18 cellular contexts compared by ENCODE assay signal in genomic region chr22:45615364-45615763, GRCh38. TPM values are rescaled to one million over a fixed set of nuclear protein-coding genes. Genes with fewer than 3 reads are reported as not detected.
DNase-seq lines count a peak whose midpoint lies in the region; ATAC-seq, FAIRE-seq and TF ChIP-seq lines count a peak whose summit lies in the region.
"Had no signal": no experiment of that assay in that cellular context is flagged by ENCODE, and none has a peak within 500 bp of the region (broad histone marks: within the 10 kb centered on the region; RNA-seq: fewer than 3 reads in every experiment).

No MANE protein-coding gene starts in this region.

- no peaks in the 10 kb centered on the region for H3K9me3 Mint-ChIP-seq in T-cell

- in situ Hi-C loops in Caki2 (cut with HindIII; ENCODE audit: low pct_unique_long_range_greater_than_20kb, low sequenced_read_pairs): no loop called here

- no peak overlapping the region for H3K4me3 Mint-ChIP-seq in T-cell

- H3K4me2 ChIP-seq in A549: no peak overlapping the region
- H3K4me2 ChIP-seq: BLaER1 had no signal

- H3K4me3 ChIP-seq in A549: no peak overlapping the region
- H3K4me3 ChIP-seq: BLaER1, HAP-1 had no signal

- H3K27ac ChIP-seq in A549: peak overlapping the region; percentile 41 to 97; a peak in 5 of 6 replicates
- H3K27ac ChIP-seq: BLaER1 had no signal

- CTCF ChIA-PET in A549 (lab: Yijun Ruan, JAX) (interaction anchor here (1.0 kb wide), 2 partner anchors 10 to 21 kb away, joined by 3 to 4 read pairs; no protein-coding TSS in a partner anchor), T-cell (lab: Charles Lee) (no interaction called here)

- DNase-seq in A549 (ENCODE audit: low read depth in 1 of 2, low spot score in 1 of 2) (no peak), Caki2 (ENCODE audit: low read depth) (peak; percentile 40), RKO (ENCODE audit: low spot score) (peak; percentile 10), left kidney (ENCODE audit: low read depth, low spot score) (peak; percentile 31), Ammon's horn (ENCODE audit: low spot score) (no peak), T-cell (no peak), GM19240 (ENCODE audit: insufficient read length, low spot score) (no peak)
- DNase-seq: Calu3, DMS 273 treated with DMSO at 0.1 percent for 48 hours, DMS79 treated with DMSO at 0.1 percent for 48 hours, EL, GOT3 had no signal

- H3K27me3 Mint-ChIP-seq in T-cell: peaks cover 0 to 7% of the 10 kb centered on the region in 2 donors

- ATAC-seq in A549: no peak; a peak in 1 of 6 replicates
- ATAC-seq in GM21447 (IDR thresholded peaks at IDR 0.05; ENCODE audit: unreplicated experiment): no peak
- no peak for ATAC-seq in T-cell (replicated peaks in 1 of 4)

- no peak overlapping the region for H3K27ac Mint-ChIP-seq in T-cell

- no peaks in the 10 kb centered on the region for H3K36me3 Mint-ChIP-seq in T-cell

- POLR2A ChIA-PET in A549 (lab: Yijun Ruan, JAX): no interaction called here
- POLR2A ChIA-PET in T-cell (lab: Charles Lee): interaction anchor here in 1 of 2 donors (0.5 kb wide), 1 partner anchor 552 kb away, joined by 3 read pairs; no protein-coding TSS in a partner anchor

- peaks cover 19% of the 10 kb centered on the region for H3K9me3 ChIP-seq in A549
- H3K9me3 ChIP-seq: HAP-1 had no signal

- peaks cover 0 to 8% (median 6%) of the 10 kb centered on the region in 3 donors for H3K4me1 Mint-ChIP-seq in T-cell

- 86% methylated on average over 3 of the region's 3 CpGs for WGBS in A549 (ENCODE audit: missing lambda C conversion rate)

- TF ChIP-seq CTCF in A549 (IDR thresholded peaks at IDR 0.05): no peak

- TF ChIP-seq RAD21 in A549 (conservative IDR thresholded peaks at IDR 0.05 in 1 of 2, IDR thresholded peaks at IDR 0.05 in 1 of 2): no peak

- TF ChIP-seq POLR2A in A549 (IDR thresholded peaks at IDR 0.05; ENCODE audit: low read length): no peak

- FAIRE-seq in A549 (lab: Jason Lieb, UNC): no peak
- FAIRE-seq: G401.6, GM12891, HTR-8/SVneo had no signal

- TF ChIP-seq EP300 in A549 (IDR thresholded peaks at IDR 0.05): no peak

- peaks cover 13% of the 10 kb centered on the region for H3K4me1 ChIP-seq in A549
- H3K4me1 ChIP-seq: HAP-1 had no signal

TF ChIP-seq in A549, 52 proteins besides CTCF, POLR2A, EP300 and RAD21:
- no peak for TF ChIP-seq TFCP2L1 (CRISPR knock-in tag; IDR thresholded peaks at IDR 0.05)
- TF ChIP-seq MYC (IDR thresholded peaks at IDR 0.05; ENCODE audit: borderline replicate concordance, low read length): no peak
- no peak for TF ChIP-seq NFE2L2 (conservative IDR thresholded peaks at IDR 0.05; ENCODE audit: low read length)
- TF ChIP-seq NR3C1 (IDR thresholded peaks at IDR 0.05): no peak
- no peak for TF ChIP-seq TP53 (CRISPR knock-in tag; IDR thresholded peaks at IDR 0.05)
- TF ChIP-seq HOXB13 (CRISPR knock-in tag; IDR thresholded peaks at IDR 0.05; ENCODE audit: low read depth): no peak
- TF ChIP-seq HOXB5 (CRISPR knock-in tag; IDR thresholded peaks at IDR 0.05): no peak
- no peak for TF ChIP-seq CBX8 (IDR thresholded peaks at IDR 0.05)
- no peak for TF ChIP-seq MAZ (IDR thresholded peaks at IDR 0.05; ENCODE audit: borderline replicate concordance, low read depth, low read length)
- TF ChIP-seq CBX2 (IDR thresholded peaks at IDR 0.05; ENCODE audit: borderline replicate concordance, low read depth): no peak
- TF ChIP-seq SREBF2 (IDR thresholded peaks at IDR 0.05): no peak
- TF ChIP-seq REST (IDR thresholded peaks at IDR 0.05): no peak
- TF ChIP-seq RNF2 (IDR thresholded peaks at IDR 0.05; ENCODE audit: borderline replicate concordance, low read depth): no peak
- TF ChIP-seq, protein P1, sequence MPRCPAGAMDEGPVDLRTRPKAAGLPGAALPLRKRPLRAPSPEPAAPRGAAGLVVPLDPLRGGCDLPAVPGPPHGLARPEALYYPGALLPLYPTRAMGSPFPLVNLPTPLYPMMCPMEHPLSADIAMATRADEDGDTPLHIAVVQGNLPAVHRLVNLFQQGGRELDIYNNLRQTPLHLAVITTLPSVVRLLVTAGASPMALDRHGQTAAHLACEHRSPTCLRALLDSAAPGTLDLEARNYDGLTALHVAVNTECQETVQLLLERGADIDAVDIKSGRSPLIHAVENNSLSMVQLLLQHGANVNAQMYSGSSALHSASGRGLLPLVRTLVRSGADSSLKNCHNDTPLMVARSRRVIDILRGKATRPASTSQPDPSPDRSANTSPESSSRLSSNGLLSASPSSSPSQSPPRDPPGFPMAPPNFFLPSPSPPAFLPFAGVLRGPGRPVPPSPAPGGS (IDR thresholded peaks at IDR 0.05): no peak
- TF ChIP-seq PHF8 (IDR thresholded peaks at IDR 0.05; ENCODE audit: borderline replicate concordance, low read depth): no peak

RNA-seq across cellular contexts. Expression of gene ATXN10, which starts 56.3 kb away (rescaled TPM):
- polyA plus RNA-seq in A549 (2011; rRNA removed) (281 and 378 TPM in 2 replicates), A549 (2017; fragmentation: RNase III; extraction: RNeasy Plus Mini Kit Qiagen cat#74134 plus additional on column Dnase treatment) (126 to 142 TPM (median 129 TPM) in 3 replicates)
- 103 and 107 TPM in 2 replicates for polyA plus RNA-seq in A549 (2012; cell fraction: cytosol; rRNA removed)
- polyA plus RNA-seq in A549 (2012; cell fraction: nucleus; rRNA removed): 24.1 and 54.9 TPM in 2 replicates
- polyA minus RNA-seq in A549 (2011; rRNA and poly(A)+ RNA removed): 298 and 349 TPM in 2 replicates
- total RNA-seq in Caki2 (2014; rRNA removed; shearing (Covaris generic); ENCODE audit: low replicate concordance): 228 and 323 TPM in 2 replicates
- total RNA-seq in T-cell: 10 to 100 TPM; 58.9 to 85.0 (median 69.6) TPM

Comparison
In these comparisons a context has a peak if more than half of its experiments do, and no peak if none do; other contexts are left out.
1. DNase-seq: peak in Caki2 (single experiment), RKO (single experiment) and left kidney (single experiment); none in A549 (0 of 2), Ammon's horn (single experiment), T-cell (0 of 34) and GM19240 (single experiment).